Comparison of ENCODE assay signal across 2 cellular contexts in the genomic region with DNA sequence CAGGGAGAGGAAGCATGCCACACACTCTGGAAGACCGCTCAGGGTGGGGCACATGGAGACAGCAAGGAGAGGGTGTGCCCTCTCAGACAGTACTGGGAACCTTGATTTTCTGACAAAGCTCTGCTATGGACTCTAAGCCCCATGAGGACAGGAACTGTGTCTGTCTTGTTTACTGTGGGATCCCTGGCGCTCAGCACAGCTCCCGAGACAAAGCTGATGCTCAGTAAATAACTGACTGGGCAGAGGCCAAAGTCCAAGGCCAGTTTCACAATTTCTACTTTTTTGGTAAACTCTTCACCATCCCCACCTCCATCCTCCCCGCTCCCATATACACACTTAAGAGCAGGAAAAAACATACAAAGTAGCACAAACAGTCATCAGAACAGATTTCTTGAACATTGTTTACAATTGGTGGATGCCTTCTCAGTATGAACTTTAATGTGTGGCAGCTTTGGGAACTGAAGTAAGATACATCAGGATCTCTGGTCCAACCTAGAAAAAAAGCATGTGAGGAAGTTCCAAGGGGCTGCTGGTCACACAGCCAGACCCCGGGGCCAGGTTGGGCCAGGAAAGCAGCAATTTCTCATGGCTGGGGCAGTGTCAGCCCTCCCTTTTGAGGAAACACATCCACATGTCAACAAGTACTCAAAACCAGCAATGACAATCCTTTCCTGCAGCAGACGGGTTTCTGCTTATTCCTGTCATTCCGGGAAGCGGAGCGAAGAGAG.
A peak's percentile ranks its signal among the peaks of the same experiment; 100 is the strongest.
TF ChIP-seq lines count a peak whose summit lies in the region.

No MANE protein-coding gene starts in this region.

TF ChIP-seq in K562, 482 proteins besides CTCF, POLR2A, EP300 and RAD21 (continued from another document and continues in another):
- TF ChIP-seq, protein P1, sequence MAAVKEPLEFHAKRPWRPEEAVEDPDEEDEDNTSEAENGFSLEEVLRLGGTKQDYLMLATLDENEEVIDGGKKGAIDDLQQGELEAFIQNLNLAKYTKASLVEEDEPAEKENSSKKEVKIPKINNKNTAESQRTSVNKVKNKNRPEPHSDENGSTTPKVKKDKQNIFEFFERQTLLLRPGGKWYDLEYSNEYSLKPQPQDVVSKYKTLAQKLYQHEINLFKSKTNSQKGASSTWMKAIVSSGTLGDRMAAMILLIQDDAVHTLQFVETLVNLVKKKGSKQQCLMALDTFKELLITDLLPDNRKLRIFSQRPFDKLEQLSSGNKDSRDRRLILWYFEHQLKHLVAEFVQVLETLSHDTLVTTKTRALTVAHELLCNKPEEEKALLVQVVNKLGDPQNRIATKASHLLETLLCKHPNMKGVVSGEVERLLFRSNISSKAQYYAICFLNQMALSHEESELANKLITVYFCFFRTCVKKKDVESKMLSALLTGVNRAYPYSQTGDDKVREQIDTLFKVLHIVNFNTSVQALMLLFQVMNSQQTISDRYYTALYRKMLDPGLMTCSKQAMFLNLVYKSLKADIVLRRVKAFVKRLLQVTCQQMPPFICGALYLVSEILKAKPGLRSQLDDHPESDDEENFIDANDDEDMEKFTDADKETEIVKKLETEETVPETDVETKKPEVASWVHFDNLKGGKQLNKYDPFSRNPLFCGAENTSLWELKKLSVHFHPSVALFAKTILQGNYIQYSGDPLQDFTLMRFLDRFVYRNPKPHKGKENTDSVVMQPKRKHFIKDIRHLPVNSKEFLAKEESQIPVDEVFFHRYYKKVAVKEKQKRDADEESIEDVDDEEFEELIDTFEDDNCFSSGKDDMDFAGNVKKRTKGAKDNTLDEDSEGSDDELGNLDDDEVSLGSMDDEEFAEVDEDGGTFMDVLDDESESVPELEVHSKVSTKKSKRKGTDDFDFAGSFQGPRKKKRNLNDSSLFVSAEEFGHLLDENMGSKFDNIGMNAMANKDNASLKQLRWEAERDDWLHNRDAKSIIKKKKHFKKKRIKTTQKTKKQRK (IDR thresholded peaks at IDR 0.05; ENCODE audit: borderline replicate concordance, low read depth, low read length) = no peak
- TF ChIP-seq, protein P2, sequence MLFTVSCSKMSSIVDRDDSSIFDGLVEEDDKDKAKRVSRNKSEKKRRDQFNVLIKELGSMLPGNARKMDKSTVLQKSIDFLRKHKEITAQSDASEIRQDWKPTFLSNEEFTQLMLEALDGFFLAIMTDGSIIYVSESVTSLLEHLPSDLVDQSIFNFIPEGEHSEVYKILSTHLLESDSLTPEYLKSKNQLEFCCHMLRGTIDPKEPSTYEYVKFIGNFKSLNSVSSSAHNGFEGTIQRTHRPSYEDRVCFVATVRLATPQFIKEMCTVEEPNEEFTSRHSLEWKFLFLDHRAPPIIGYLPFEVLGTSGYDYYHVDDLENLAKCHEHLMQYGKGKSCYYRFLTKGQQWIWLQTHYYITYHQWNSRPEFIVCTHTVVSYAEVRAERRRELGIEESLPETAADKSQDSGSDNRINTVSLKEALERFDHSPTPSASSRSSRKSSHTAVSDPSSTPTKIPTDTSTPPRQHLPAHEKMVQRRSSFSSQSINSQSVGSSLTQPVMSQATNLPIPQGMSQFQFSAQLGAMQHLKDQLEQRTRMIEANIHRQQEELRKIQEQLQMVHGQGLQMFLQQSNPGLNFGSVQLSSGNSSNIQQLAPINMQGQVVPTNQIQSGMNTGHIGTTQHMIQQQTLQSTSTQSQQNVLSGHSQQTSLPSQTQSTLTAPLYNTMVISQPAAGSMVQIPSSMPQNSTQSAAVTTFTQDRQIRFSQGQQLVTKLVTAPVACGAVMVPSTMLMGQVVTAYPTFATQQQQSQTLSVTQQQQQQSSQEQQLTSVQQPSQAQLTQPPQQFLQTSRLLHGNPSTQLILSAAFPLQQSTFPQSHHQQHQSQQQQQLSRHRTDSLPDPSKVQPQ (CRISPR knock-in tag; IDR thresholded peaks at IDR 0.05; ENCODE audit: borderline replicate concordance) = no peak
- TF ChIP-seq NRF1 (conservative IDR thresholded peaks at IDR 0.05 in 1 of 2, IDR thresholded peaks at IDR 0.05 in 1 of 2) (no peak), RFX7 (CRISPR knock-in tag; IDR thresholded peaks at IDR 0.05) (no peak), BRD4 (IDR thresholded peaks at IDR 0.05) (no peak), MECOM (CRISPR knock-in tag; IDR thresholded peaks at IDR 0.05) (no peak), CBX8 (IDR thresholded peaks at IDR 0.05; ENCODE audit: borderline replicate concordance, extremely low read depth, low read depth, low read length, poor library complexity, severe bottlenecking) (no peak), HCFC1 (IDR thresholded peaks at IDR 0.05; ENCODE audit: low read depth, low read length) (no peak), FOSL1 (tag; conservative IDR thresholded peaks at IDR 0.05) (no peak)
- TF ChIP-seq, protein P3, sequence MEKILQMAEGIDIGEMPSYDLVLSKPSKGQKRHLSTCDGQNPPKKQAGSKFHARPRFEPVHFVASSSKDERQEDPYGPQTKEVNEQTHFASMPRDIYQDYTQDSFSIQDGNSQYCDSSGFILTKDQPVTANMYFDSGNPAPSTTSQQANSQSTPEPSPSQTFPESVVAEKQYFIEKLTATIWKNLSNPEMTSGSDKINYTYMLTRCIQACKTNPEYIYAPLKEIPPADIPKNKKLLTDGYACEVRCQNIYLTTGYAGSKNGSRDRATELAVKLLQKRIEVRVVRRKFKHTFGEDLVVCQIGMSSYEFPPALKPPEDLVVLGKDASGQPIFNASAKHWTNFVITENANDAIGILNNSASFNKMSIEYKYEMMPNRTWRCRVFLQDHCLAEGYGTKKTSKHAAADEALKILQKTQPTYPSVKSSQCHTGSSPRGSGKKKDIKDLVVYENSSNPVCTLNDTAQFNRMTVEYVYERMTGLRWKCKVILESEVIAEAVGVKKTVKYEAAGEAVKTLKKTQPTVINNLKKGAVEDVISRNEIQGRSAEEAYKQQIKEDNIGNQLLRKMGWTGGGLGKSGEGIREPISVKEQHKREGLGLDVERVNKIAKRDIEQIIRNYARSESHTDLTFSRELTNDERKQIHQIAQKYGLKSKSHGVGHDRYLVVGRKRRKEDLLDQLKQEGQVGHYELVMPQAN (IDR thresholded peaks at IDR 0.05; ENCODE audit: borderline replicate concordance) = no peak
- TF ChIP-seq, protein P4, sequence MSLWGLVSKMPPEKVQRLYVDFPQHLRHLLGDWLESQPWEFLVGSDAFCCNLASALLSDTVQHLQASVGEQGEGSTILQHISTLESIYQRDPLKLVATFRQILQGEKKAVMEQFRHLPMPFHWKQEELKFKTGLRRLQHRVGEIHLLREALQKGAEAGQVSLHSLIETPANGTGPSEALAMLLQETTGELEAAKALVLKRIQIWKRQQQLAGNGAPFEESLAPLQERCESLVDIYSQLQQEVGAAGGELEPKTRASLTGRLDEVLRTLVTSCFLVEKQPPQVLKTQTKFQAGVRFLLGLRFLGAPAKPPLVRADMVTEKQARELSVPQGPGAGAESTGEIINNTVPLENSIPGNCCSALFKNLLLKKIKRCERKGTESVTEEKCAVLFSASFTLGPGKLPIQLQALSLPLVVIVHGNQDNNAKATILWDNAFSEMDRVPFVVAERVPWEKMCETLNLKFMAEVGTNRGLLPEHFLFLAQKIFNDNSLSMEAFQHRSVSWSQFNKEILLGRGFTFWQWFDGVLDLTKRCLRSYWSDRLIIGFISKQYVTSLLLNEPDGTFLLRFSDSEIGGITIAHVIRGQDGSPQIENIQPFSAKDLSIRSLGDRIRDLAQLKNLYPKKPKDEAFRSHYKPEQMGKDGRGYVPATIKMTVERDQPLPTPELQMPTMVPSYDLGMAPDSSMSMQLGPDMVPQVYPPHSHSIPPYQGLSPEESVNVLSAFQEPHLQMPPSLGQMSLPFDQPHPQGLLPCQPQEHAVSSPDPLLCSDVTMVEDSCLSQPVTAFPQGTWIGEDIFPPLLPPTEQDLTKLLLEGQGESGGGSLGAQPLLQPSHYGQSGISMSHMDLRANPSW (CRISPR knock-in tag; IDR thresholded peaks at IDR 0.05) = no peak

TF ChIP-seq in HepG2, 621 proteins besides CTCF, POLR2A, EP300 and RAD21 (continued from another document and continues in another):
- TF ChIP-seq, protein P5, sequence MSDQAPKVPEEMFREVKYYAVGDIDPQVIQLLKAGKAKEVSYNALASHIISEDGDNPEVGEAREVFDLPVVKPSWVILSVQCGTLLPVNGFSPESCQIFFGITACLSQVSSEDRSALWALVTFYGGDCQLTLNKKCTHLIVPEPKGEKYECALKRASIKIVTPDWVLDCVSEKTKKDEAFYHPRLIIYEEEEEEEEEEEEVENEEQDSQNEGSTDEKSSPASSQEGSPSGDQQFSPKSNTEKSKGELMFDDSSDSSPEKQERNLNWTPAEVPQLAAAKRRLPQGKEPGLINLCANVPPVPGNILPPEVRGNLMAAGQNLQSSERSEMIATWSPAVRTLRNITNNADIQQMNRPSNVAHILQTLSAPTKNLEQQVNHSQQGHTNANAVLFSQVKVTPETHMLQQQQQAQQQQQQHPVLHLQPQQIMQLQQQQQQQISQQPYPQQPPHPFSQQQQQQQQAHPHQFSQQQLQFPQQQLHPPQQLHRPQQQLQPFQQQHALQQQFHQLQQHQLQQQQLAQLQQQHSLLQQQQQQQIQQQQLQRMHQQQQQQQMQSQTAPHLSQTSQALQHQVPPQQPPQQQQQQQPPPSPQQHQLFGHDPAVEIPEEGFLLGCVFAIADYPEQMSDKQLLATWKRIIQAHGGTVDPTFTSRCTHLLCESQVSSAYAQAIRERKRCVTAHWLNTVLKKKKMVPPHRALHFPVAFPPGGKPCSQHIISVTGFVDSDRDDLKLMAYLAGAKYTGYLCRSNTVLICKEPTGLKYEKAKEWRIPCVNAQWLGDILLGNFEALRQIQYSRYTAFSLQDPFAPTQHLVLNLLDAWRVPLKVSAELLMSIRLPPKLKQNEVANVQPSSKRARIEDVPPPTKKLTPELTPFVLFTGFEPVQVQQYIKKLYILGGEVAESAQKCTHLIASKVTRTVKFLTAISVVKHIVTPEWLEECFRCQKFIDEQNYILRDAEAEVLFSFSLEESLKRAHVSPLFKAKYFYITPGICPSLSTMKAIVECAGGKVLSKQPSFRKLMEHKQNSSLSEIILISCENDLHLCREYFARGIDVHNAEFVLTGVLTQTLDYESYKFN (CRISPR knock-in tag; conservative IDR thresholded peaks at IDR 0.05) = peak; percentile 64
- peak; percentile 18; the same call in 1 of the 2 replicates for TF ChIP-seq CHD4 (IDR thresholded peaks at IDR 0.05; ENCODE audit: borderline replicate concordance, low read length)
- TF ChIP-seq, protein P6, sequence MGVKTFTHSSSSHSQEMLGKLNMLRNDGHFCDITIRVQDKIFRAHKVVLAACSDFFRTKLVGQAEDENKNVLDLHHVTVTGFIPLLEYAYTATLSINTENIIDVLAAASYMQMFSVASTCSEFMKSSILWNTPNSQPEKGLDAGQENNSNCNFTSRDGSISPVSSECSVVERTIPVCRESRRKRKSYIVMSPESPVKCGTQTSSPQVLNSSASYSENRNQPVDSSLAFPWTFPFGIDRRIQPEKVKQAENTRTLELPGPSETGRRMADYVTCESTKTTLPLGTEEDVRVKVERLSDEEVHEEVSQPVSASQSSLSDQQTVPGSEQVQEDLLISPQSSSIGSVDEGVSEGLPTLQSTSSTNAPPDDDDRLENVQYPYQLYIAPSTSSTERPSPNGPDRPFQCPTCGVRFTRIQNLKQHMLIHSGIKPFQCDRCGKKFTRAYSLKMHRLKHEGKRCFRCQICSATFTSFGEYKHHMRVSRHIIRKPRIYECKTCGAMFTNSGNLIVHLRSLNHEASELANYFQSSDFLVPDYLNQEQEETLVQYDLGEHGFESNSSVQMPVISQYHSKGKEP (CRISPR knock-in tag; IDR thresholded peaks at IDR 0.05) = no peak
- no peak for TF ChIP-seq NFE2 (CRISPR knock-in tag; IDR thresholded peaks at IDR 0.05)
- TF ChIP-seq CHCHD3 (CRISPR knock-in tag; IDR thresholded peaks at IDR 0.05) = no peak
- peak; percentile 94 for TF ChIP-seq KDM1A (CRISPR knock-in tag; IDR thresholded peaks at IDR 0.05)
- TF ChIP-seq, protein P7, sequence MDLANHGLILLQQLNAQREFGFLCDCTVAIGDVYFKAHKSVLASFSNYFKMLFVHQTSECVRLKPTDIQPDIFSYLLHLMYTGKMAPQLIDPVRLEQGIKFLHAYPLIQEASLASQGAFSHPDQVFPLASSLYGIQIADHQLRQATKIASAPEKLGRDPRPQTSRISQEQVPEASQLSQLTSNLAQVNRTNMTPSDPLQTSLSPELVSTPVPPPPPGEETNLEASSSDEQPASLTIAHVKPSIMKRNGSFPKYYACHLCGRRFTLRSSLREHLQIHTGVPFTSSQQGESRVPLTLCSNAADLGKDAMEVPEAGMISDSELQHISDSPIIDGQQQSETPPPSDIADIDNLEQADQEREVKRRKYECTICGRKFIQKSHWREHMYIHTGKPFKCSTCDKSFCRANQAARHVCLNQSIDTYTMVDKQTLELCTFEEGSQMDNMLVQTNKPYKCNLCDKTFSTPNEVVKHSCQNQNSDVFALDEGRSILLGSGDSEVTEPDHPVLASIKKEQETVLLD (CRISPR knock-in tag; IDR thresholded peaks at IDR 0.05; ENCODE audit: low read depth) = no peak
- TF ChIP-seq ZNF672 (CRISPR knock-in tag; IDR thresholded peaks at IDR 0.05) = no peak
- no peak for TF ChIP-seq ZNF546 (CRISPR knock-in tag; conservative IDR thresholded peaks at IDR 0.05)
- peak; percentile 58 for TF ChIP-seq HDAC2 (CRISPR knock-in tag; IDR thresholded peaks at IDR 0.05)
- TF ChIP-seq, protein P8, sequence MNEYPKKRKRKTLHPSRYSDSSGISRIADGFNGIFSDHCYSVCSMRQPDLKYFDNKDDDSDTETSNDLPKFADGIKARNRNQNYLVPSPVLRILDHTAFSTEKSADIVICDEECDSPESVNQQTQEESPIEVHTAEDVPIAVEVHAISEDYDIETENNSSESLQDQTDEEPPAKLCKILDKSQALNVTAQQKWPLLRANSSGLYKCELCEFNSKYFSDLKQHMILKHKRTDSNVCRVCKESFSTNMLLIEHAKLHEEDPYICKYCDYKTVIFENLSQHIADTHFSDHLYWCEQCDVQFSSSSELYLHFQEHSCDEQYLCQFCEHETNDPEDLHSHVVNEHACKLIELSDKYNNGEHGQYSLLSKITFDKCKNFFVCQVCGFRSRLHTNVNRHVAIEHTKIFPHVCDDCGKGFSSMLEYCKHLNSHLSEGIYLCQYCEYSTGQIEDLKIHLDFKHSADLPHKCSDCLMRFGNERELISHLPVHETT (CRISPR knock-in tag; conservative IDR thresholded peaks at IDR 0.05) = no peak
- peak; percentile 79; the same call in 1 of the 2 replicates for TF ChIP-seq NCOR1 (IDR thresholded peaks at IDR 0.05; ENCODE audit: borderline replicate concordance, low read length)
- TF ChIP-seq ZNF251 (CRISPR knock-in tag; IDR thresholded peaks at IDR 0.05) = no peak
- TF ChIP-seq CBX5 (CRISPR knock-in tag; IDR thresholded peaks at IDR 0.05; ENCODE audit: borderline replicate concordance) = peak; percentile 86; the same call in 1 of the 2 replicates
- no peak for TF ChIP-seq ZC3H4 (CRISPR knock-in tag; IDR thresholded peaks at IDR 0.05; ENCODE audit: borderline replicate concordance)
- TF ChIP-seq SOX6 (IDR thresholded peaks at IDR 0.05) = no peak
- TF ChIP-seq SOX6 (CRISPR knock-in tag; IDR thresholded peaks at IDR 0.05) = peak; percentile 81
- TF ChIP-seq SOX13 (IDR thresholded peaks at IDR 0.05) = 0 out of 2 replicates have a peak, but pooled peaks have one; percentile 12
- peak in 1 of 2 experiments; percentile 65; a peak in 2 of 4 replicates for TF ChIP-seq SOX13 (CRISPR knock-in tag; conservative IDR thresholded peaks at IDR 0.05 in 1 of 2, IDR thresholded peaks at IDR 0.05 in 1 of 2)
- peak; percentile 54; the same call in 1 of the 2 replicates for TF ChIP-seq ZMYM4 (CRISPR knock-in tag; IDR thresholded peaks at IDR 0.05)
- peak; percentile 68 for TF ChIP-seq POGZ (CRISPR knock-in tag; IDR thresholded peaks at IDR 0.05)
- TF ChIP-seq, protein P9, sequence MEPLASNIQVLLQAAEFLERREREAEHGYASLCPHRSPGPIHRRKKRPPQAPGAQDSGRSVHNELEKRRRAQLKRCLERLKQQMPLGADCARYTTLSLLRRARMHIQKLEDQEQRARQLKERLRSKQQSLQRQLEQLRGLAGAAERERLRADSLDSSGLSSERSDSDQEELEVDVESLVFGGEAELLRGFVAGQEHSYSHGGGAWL (CRISPR knock-in tag; IDR thresholded peaks at IDR 0.05) = no peak
- no peak for TF ChIP-seq ZNF264 (CRISPR knock-in tag; IDR thresholded peaks at IDR 0.05)
